1 cellular context compared by ENCODE assay signal in the genomic region with DNA sequence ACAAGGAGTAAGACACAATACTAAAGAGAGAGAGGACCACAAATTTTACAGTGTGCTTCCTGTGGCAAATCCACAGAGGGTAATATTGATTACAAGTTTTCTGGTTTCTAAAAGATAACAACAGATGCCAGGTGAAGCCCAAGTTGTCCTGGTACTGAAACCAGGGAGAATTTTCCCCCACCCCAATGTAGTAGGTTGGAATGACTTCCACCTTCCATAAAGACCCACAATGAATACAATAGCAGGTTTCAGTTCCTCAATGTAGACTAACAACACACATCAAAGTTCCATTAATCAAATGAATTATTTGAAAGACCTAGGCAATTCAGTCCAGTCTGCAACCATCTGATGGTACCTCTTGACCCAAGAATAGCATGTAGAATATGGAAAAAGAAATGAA.
TF ChIP-seq lines count a peak whose summit lies in the region.

No MANE protein-coding gene starts in this region.

TF ChIP-seq in WTC11, 78 proteins besides CTCF, POLR2A, EP300 and RAD21:
- TF ChIP-seq, protein P1, sequence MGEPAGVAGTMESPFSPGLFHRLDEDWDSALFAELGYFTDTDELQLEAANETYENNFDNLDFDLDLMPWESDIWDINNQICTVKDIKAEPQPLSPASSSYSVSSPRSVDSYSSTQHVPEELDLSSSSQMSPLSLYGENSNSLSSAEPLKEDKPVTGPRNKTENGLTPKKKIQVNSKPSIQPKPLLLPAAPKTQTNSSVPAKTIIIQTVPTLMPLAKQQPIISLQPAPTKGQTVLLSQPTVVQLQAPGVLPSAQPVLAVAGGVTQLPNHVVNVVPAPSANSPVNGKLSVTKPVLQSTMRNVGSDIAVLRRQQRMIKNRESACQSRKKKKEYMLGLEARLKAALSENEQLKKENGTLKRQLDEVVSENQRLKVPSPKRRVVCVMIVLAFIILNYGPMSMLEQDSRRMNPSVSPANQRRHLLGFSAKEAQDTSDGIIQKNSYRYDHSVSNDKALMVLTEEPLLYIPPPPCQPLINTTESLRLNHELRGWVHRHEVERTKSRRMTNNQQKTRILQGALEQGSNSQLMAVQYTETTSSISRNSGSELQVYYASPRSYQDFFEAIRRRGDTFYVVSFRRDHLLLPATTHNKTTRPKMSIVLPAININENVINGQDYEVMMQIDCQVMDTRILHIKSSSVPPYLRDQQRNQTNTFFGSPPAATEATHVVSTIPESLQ (CRISPR knock-in tag; IDR thresholded peaks at IDR 0.05), result no peak
- TF ChIP-seq, protein P2, sequence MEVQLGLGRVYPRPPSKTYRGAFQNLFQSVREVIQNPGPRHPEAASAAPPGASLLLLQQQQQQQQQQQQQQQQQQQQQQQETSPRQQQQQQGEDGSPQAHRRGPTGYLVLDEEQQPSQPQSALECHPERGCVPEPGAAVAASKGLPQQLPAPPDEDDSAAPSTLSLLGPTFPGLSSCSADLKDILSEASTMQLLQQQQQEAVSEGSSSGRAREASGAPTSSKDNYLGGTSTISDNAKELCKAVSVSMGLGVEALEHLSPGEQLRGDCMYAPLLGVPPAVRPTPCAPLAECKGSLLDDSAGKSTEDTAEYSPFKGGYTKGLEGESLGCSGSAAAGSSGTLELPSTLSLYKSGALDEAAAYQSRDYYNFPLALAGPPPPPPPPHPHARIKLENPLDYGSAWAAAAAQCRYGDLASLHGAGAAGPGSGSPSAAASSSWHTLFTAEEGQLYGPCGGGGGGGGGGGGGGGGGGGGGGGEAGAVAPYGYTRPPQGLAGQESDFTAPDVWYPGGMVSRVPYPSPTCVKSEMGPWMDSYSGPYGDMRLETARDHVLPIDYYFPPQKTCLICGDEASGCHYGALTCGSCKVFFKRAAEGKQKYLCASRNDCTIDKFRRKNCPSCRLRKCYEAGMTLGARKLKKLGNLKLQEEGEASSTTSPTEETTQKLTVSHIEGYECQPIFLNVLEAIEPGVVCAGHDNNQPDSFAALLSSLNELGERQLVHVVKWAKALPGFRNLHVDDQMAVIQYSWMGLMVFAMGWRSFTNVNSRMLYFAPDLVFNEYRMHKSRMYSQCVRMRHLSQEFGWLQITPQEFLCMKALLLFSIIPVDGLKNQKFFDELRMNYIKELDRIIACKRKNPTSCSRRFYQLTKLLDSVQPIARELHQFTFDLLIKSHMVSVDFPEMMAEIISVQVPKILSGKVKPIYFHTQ (CRISPR knock-in tag; IDR thresholded peaks at IDR 0.05), result no peak
- TF ChIP-seq MYBL2 (CRISPR knock-in tag; IDR thresholded peaks at IDR 0.05) (no peak), JUN (CRISPR knock-in tag; IDR thresholded peaks at IDR 0.05) (no peak), SP1 (CRISPR knock-in tag; conservative IDR thresholded peaks at IDR 0.05) (no peak), GABPB1 (CRISPR knock-in tag; IDR thresholded peaks at IDR 0.05) (no peak), HMGA2 (CRISPR knock-in tag; IDR thresholded peaks at IDR 0.05) (no peak), RORB (CRISPR knock-in tag; IDR thresholded peaks at IDR 0.05) (no peak), FOXK1 (CRISPR knock-in tag; IDR thresholded peaks at IDR 0.05) (no peak), ZNF423 (CRISPR knock-in tag; IDR thresholded peaks at IDR 0.05) (no peak), NR2C2 (CRISPR knock-in tag; IDR thresholded peaks at IDR 0.05) (no peak)
- TF ChIP-seq, protein P3, sequence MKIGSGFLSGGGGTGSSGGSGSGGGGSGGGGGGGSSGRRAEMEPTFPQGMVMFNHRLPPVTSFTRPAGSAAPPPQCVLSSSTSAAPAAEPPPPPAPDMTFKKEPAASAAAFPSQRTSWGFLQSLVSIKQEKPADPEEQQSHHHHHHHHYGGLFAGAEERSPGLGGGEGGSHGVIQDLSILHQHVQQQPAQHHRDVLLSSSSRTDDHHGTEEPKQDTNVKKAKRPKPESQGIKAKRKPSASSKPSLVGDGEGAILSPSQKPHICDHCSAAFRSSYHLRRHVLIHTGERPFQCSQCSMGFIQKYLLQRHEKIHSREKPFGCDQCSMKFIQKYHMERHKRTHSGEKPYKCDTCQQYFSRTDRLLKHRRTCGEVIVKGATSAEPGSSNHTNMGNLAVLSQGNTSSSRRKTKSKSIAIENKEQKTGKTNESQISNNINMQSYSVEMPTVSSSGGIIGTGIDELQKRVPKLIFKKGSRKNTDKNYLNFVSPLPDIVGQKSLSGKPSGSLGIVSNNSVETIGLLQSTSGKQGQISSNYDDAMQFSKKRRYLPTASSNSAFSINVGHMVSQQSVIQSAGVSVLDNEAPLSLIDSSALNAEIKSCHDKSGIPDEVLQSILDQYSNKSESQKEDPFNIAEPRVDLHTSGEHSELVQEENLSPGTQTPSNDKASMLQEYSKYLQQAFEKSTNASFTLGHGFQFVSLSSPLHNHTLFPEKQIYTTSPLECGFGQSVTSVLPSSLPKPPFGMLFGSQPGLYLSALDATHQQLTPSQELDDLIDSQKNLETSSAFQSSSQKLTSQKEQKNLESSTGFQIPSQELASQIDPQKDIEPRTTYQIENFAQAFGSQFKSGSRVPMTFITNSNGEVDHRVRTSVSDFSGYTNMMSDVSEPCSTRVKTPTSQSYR (CRISPR knock-in tag; IDR thresholded peaks at IDR 0.05), result no peak
- TF ChIP-seq, protein P4, sequence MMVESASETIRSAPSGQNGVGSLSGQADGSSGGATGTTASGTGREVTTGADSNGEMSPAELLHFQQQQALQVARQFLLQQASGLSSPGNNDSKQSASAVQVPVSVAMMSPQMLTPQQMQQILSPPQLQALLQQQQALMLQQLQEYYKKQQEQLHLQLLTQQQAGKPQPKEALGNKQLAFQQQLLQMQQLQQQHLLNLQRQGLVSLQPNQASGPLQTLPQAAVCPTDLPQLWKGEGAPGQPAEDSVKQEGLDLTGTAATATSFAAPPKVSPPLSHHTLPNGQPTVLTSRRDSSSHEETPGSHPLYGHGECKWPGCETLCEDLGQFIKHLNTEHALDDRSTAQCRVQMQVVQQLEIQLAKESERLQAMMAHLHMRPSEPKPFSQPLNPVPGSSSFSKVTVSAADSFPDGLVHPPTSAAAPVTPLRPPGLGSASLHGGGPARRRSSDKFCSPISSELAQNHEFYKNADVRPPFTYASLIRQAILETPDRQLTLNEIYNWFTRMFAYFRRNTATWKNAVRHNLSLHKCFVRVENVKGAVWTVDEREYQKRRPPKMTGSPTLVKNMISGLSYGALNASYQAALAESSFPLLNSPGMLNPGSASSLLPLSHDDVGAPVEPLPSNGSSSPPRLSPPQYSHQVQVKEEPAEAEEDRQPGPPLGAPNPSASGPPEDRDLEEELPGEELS (CRISPR knock-in tag; IDR thresholded peaks at IDR 0.05), result no peak
- TF ChIP-seq, protein P5, sequence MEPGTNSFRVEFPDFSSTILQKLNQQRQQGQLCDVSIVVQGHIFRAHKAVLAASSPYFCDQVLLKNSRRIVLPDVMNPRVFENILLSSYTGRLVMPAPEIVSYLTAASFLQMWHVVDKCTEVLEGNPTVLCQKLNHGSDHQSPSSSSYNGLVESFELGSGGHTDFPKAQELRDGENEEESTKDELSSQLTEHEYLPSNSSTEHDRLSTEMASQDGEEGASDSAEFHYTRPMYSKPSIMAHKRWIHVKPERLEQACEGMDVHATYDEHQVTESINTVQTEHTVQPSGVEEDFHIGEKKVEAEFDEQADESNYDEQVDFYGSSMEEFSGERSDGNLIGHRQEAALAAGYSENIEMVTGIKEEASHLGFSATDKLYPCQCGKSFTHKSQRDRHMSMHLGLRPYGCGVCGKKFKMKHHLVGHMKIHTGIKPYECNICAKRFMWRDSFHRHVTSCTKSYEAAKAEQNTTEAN (CRISPR knock-in tag; IDR thresholded peaks at IDR 0.05), result no peak
- TF ChIP-seq, protein P6, sequence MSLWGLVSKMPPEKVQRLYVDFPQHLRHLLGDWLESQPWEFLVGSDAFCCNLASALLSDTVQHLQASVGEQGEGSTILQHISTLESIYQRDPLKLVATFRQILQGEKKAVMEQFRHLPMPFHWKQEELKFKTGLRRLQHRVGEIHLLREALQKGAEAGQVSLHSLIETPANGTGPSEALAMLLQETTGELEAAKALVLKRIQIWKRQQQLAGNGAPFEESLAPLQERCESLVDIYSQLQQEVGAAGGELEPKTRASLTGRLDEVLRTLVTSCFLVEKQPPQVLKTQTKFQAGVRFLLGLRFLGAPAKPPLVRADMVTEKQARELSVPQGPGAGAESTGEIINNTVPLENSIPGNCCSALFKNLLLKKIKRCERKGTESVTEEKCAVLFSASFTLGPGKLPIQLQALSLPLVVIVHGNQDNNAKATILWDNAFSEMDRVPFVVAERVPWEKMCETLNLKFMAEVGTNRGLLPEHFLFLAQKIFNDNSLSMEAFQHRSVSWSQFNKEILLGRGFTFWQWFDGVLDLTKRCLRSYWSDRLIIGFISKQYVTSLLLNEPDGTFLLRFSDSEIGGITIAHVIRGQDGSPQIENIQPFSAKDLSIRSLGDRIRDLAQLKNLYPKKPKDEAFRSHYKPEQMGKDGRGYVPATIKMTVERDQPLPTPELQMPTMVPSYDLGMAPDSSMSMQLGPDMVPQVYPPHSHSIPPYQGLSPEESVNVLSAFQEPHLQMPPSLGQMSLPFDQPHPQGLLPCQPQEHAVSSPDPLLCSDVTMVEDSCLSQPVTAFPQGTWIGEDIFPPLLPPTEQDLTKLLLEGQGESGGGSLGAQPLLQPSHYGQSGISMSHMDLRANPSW (CRISPR knock-in tag; conservative IDR thresholded peaks at IDR 0.05; ENCODE audit: low read depth), result no peak
- TF ChIP-seq, protein P7, sequence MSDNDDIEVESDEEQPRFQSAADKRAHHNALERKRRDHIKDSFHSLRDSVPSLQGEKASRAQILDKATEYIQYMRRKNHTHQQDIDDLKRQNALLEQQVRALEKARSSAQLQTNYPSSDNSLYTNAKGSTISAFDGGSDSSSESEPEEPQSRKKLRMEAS (CRISPR knock-in tag; IDR thresholded peaks at IDR 0.05), result no peak
- TF ChIP-seq, protein P8, sequence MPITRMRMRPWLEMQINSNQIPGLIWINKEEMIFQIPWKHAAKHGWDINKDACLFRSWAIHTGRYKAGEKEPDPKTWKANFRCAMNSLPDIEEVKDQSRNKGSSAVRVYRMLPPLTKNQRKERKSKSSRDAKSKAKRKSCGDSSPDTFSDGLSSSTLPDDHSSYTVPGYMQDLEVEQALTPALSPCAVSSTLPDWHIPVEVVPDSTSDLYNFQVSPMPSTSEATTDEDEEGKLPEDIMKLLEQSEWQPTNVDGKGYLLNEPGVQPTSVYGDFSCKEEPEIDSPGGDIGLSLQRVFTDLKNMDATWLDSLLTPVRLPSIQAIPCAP (CRISPR knock-in tag; IDR thresholded peaks at IDR 0.05), result no peak
- TF ChIP-seq, protein P9, sequence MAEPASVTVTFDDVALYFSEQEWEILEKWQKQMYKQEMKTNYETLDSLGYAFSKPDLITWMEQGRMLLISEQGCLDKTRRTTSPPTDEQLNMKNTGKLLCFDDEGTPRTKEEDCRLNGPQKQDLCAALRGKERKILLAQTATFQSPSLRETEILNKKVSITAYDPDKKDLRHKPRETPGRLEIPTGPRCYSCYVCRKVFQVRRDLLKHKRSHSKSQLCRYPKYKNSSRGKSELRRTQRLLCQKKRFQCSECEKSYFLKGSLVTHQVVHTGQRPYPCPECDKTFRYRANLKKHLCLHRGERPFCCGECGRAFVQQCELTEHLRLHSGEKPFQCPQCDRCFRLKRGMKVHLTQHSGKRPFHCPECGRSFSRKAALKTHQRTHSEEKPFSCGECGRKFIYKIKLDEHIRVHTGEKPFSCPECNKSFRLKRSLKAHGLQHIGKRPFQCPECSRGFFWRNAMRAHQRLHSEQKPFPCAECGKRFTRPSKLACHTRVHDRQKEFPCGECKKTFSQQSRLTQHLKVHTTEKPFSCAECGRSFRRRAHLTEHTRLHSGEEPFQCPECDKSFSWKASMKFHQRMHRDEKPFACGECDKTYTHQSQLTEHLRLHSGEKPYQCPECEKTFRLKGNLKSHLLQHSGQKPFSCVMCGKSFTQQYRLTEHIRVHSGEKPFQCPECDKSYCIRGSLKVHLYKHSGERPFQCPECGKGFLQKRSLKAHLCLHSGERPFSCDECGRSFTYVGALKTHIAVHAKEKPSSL (CRISPR knock-in tag; conservative IDR thresholded peaks at IDR 0.05), result no peak
